8 cellular contexts compared by ENCODE assay signal in genomic region chr15:40217166-40217785, GRCh38. TPM values are rescaled to one million over a fixed set of nuclear protein-coding genes. Genes with fewer than 3 reads are reported as not detected.
DNase-seq lines count a peak whose midpoint lies in the region; ATAC-seq and TF ChIP-seq lines count a peak whose summit lies in the region.

No MANE protein-coding gene starts in this region.

- intact Hi-C loops in Right ventricle myocardium superior (cut with DNase I) = no loop called here

- no peaks in the 10 kb centered on the region for H3K4me1 Mint-ChIP-seq in activated naive CD8-positive, alpha-beta T cell treated with anti-CD3 and anti-CD28 coated beads for 36 hours
- H3K4me1 Mint-ChIP-seq in progenitor cell of endocrine pancreas (ENCODE audit: low read depth) = no peaks in the 10 kb centered on the region

- no peaks in the 10 kb centered on the region for H3K9me3 Mint-ChIP-seq in activated naive CD8-positive, alpha-beta T cell treated with anti-CD3 and anti-CD28 coated beads for 36 hours
- no peaks in the 10 kb centered on the region for H3K9me3 Mint-ChIP-seq in progenitor cell of endocrine pancreas (ENCODE audit: low read depth)

- TF ChIP-seq CTCF in progenitor cell of endocrine pancreas (IDR thresholded peaks at IDR 0.05; ENCODE audit: unreplicated experiment) = peak; percentile 86

- no peaks in the 10 kb centered on the region for H3K27me3 Mint-ChIP-seq in activated naive CD8-positive, alpha-beta T cell treated with anti-CD3 and anti-CD28 coated beads for 36 hours
- H3K27me3 Mint-ChIP-seq in progenitor cell of endocrine pancreas = no peaks in the 10 kb centered on the region

- peak; percentile 12 to 81 for DNase-seq in NOMO-1 (lab: John Stamatoyannopoulos, UW; ENCODE audit: unreplicated experiment in 2 of 2)
- no peak for DNase-seq in NOMO-1 treated with dmso at 0.1 percent for 144 hours (lab: John Stamatoyannopoulos, UW; ENCODE audit: unreplicated experiment)
- DNase-seq in NCI-H82 (lab: John Stamatoyannopoulos, UW) = peak; percentile 85
- peak; percentile 9 for DNase-seq in activated naive CD8-positive, alpha-beta T cell treated with anti-CD3 and anti-CD28 coated beads for 36 hours
- DNase-seq in Right ventricle myocardium superior = no peak
- peak; percentile 36 for DNase-seq in progenitor cell of endocrine pancreas (ENCODE audit: low spot score, unreplicated experiment)

- H3K27ac Mint-ChIP-seq in activated naive CD8-positive, alpha-beta T cell treated with anti-CD3 and anti-CD28 coated beads for 36 hours = no peak overlapping the region
- peak overlapping the region; percentile 29 for H3K27ac Mint-ChIP-seq in progenitor cell of endocrine pancreas

- H3K36me3 Mint-ChIP-seq in activated naive CD8-positive, alpha-beta T cell treated with anti-CD3 and anti-CD28 coated beads for 36 hours = peaks cover 35% of the 10 kb centered on the region
- peaks cover 8% of the 10 kb centered on the region for H3K36me3 Mint-ChIP-seq in progenitor cell of endocrine pancreas (ENCODE audit: insufficient read depth)

- no peak overlapping the region for H3K4me3 Mint-ChIP-seq in activated naive CD8-positive, alpha-beta T cell treated with anti-CD3 and anti-CD28 coated beads for 36 hours
- H3K4me3 Mint-ChIP-seq in progenitor cell of endocrine pancreas (ENCODE audit: low read depth) = no peak overlapping the region

- ATAC-seq in HG03045 (IDR thresholded peaks at IDR 0.05; ENCODE audit: unreplicated experiment) = peak; percentile 52
- ATAC-seq in Right ventricle myocardium superior (ENCODE audit: poor library complexity) = peak; percentile 93
- ATAC-seq in GM18873 (IDR thresholded peaks at IDR 0.05; ENCODE audit: low FRiP score, unreplicated experiment) = no peak

RNA-seq across cellular contexts. Expression of gene PAK6, which starts 21.6 kb away (rescaled TPM):
- under 1 TPM; 0.18 to 0.35 TPM for total RNA-seq in activated naive CD8-positive, alpha-beta T cell treated with anti-CD3 and anti-CD28 coated beads for 36 hours
- total RNA-seq in Right ventricle myocardium superior = 9.7 TPM
- total RNA-seq in progenitor cell of endocrine pancreas = 13.2 and 13.8 TPM in 2 replicates

RNA-seq across cellular contexts. Expression of gene BUB1B, which starts 56.4 kb away (rescaled TPM):
- total RNA-seq in activated naive CD8-positive, alpha-beta T cell treated with anti-CD3 and anti-CD28 coated beads for 36 hours = 10 to 100 TPM; 62.3 to 70.6 TPM
- total RNA-seq in Right ventricle myocardium superior = 1.3 TPM
- total RNA-seq in progenitor cell of endocrine pancreas = 40.1 and 42.6 TPM in 2 replicates

Comparison
In these comparisons a context has a peak if more than half of its experiments do, and no peak if none do; other contexts are left out.
1. DNase-seq: peak in NOMO-1 (2 of 2), NCI-H82 (single experiment), activated naive CD8-positive, alpha-beta T cell treated with anti-CD3 and anti-CD28 coated beads for 36 hours (single experiment) and progenitor cell of endocrine pancreas (single experiment); none in NOMO-1 treated with dmso at 0.1 percent for 144 hours (single experiment) and Right ventricle myocardium superior (single experiment).
2. RNA of gene BUB1B, which starts 56.4 kb away (total RNA-seq): 62.3 to 70.6 TPM in activated naive CD8-positive, alpha-beta T cell treated with anti-CD3 and anti-CD28 coated beads for 36 hours and 40.1 to 42.6 TPM in progenitor cell of endocrine pancreas; 1.3 TPM in Right ventricle myocardium superior (single experiment); every median in the first group is over 10 times any median in the second.